26 cellular contexts compared by ENCODE assay signal in the genomic region with DNA sequence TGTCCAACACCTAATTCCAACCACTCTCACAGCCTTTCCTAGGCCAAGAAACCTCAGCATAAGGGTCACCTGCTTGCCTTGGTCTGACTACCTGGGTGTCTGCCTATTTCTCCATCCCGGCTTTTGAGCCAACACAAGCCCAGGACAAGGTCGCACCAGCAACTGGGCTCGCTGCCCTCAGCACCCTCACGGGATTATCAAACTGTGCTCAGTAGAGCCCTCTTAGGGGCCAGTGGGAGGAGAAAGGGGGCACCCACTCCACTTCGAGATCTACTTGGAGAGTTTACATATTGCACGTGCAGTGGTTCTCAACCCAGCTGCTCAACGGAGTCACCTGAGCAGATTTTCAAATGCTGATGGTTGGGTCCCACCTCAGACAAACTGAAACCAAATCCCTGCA. TPM values are rescaled to one million over a fixed set of nuclear protein-coding genes. Genes with fewer than 3 reads are reported as not detected.
"Had no signal": no experiment of that assay in that cellular context is flagged by ENCODE, and none has a peak within 500 bp of the region (broad histone marks: within the 10 kb centered on the region; RNA-seq: fewer than 3 reads in every experiment).

No MANE protein-coding gene starts in this region.

- H3K4me3 ChIP-seq: adrenal gland, breast epithelium, colonic mucosa, dorsolateral prefrontal cortex, hepatocyte, right lobe of liver, SJSA1, skin epidermis, tibial artery had no signal

- H3K27me3 Mint-ChIP-seq: activated CD8-positive, alpha-beta memory T cell treated with anti-CD3 and anti-CD28 coated beads, Interleukin-2, amount 10 ng/mL, durations not matched to agents 7 days and 5 days; activated naive CD8-positive, alpha-beta T cell; effector memory CD8-positive, alpha-beta T cell; stimulated activated naive CD8-positive, alpha-beta T cell treated with anti-CD3 and anti-CD28 coated beads, Interleukin-15, Interleukin-2, amounts not matched to agents 100 ng/mL and 50 ng/mL, for 24 hours; T-helper 17 cell had no signal

- H3K9me3 ChIP-seq: adrenal gland, breast epithelium, colonic mucosa, right lobe of liver, SJSA1, tibial artery had no signal

- H3K4me3 Mint-ChIP-seq: activated CD8-positive, alpha-beta memory T cell treated with anti-CD3 and anti-CD28 coated beads, Interleukin-2, amount 10 ng/mL, durations not matched to agents 7 days and 5 days; activated naive CD8-positive, alpha-beta T cell; activated T-cell treated with anti-CD3 and anti-CD28 coated beads, Interleukin-2, amount 50 U/mL, for 4 hours; effector memory CD8-positive, alpha-beta T cell; immature natural killer cell; stimulated activated naive CD8-positive, alpha-beta T cell treated with anti-CD3 and anti-CD28 coated beads, Interleukin-15, Interleukin-2, amounts not matched to agents 100 ng/mL and 50 ng/mL, for 24 hours; T-helper 17 cell had no signal

- H3K4me1 ChIP-seq: adrenal gland, breast epithelium, colonic mucosa, parathyroid adenoma, right lobe of liver, SJSA1 had no signal

- DNase-seq: activated CD8-positive, alpha-beta memory T cell treated with anti-CD3 and anti-CD28 coated beads, Interleukin-2, amount 10 ng/mL, durations not matched to agents 7 days and 5 days; activated effector memory CD4-positive, alpha-beta T cell treated with anti-CD3 and anti-CD28 coated beads, Interleukin-2, amount 50 U/mL, for 16 hours; activated T-cell treated with anti-CD3 and anti-CD28 coated beads, Interleukin-2, amount 50 U/mL, for 4 hours; adrenal gland; colonic mucosa; effector memory CD8-positive, alpha-beta T cell; foreskin melanocyte; midbrain; right lobe of liver; stimulated activated CD4-positive, alpha-beta T cell treated with anti-CD3 and anti-CD28 coated beads, Interleukin-1b, Interleukin-23, amount 100 ng/mL, for 48 hours; T-helper 17 cell; tibial artery had no signal

- H3K9me3 Mint-ChIP-seq: stimulated activated naive CD8-positive, alpha-beta T cell treated with anti-CD3 and anti-CD28 coated beads, Interleukin-15, Interleukin-2, amounts not matched to agents 100 ng/mL and 50 ng/mL, for 24 hours had no signal

- H3K27ac ChIP-seq: adrenal gland, breast epithelium, colonic mucosa, hepatocyte, parathyroid adenoma, right lobe of liver, SJSA1, skin epidermis, tibial artery had no signal

- ATAC-seq: activated T-cell treated with anti-CD3 and anti-CD28 coated beads, Interleukin-2, amount 50 U/mL, for 4 hours; esophagus mucosa; left lobe of liver; right lobe of liver; T-helper 17 cell had no signal

- H3K27me3 ChIP-seq: adrenal gland, breast epithelium, colonic mucosa, dorsolateral prefrontal cortex, hepatocyte, right lobe of liver, SJSA1, tibial artery had no signal

- H3K36me3 ChIP-seq: breast epithelium had no signal

RNA-seq across cellular contexts. Expression of a gene that starts 44.9 kb away (rescaled TPM):
- total RNA-seq: astrocyte, endothelial cell of umbilical vein, hepatocyte, kidney epithelial cell, SJSA1 had no signal
